ENCODE assay signal across 22 cellular contexts in genomic region chr15:52056496-52056895, GRCh38. TPM values are rescaled to one million over a fixed set of nuclear protein-coding genes. Genes with fewer than 3 reads are reported as not detected.
A peak's percentile ranks its signal among the peaks of the same experiment; 100 is the strongest.
DNase-seq lines count a peak whose midpoint lies in the region; ATAC-seq, FAIRE-seq and TF ChIP-seq lines count a peak whose summit lies in the region.
"Had no signal": no experiment of that assay in that cellular context is flagged by ENCODE, and none has a peak within 500 bp of the region (broad histone marks: within the 10 kb centered on the region; RNA-seq: fewer than 3 reads in every experiment).

No MANE protein-coding gene starts in this region.

- H3K79me2 ChIP-seq in Karpas-422 (ENCODE audit: low read length) = peaks cover 15% of the 10 kb centered on the region

- H3K27ac ChIP-seq in A549 (no peak overlapping the region), thyroid gland (no peak overlapping the region), Karpas-422 (ENCODE audit: low read length) (no peak overlapping the region)
- H3K27ac ChIP-seq: BLaER1, C4-2B, GM23248 had no signal

- no peak overlapping the region for H3K4me3 Mint-ChIP-seq in T-helper 17 cell
- H3K4me3 Mint-ChIP-seq: B cell; CD4-positive, CD25-positive, alpha-beta regulatory T cell; CD8-positive, alpha-beta T cell had no signal

- no peak for DNase-seq in A549 (ENCODE audit: low read depth in 1 of 2, low spot score in 1 of 2)
- peak; percentile 60 for DNase-seq in G401 (ENCODE audit: low spot score)
- peak; percentile 58 for DNase-seq in cerebellar cortex (ENCODE audit: low spot score)
- DNase-seq in thyroid gland = peak; percentile 22 to 23
- DNase-seq in Karpas-422 = no peak
- DNase-seq in T-helper 17 cell = no peak
- DNase-seq: Caco-2; CD4-positive, CD25-positive, alpha-beta regulatory T cell; CD8-positive, alpha-beta T cell; DMS153; DND-41; GDM1; GM23248; H7; HCEC 1CT had no signal

- peaks cover 11% of the 10 kb centered on the region for H3K36me3 Mint-ChIP-seq in T-helper 17 cell (ENCODE audit: low read depth)

- no peaks in the 10 kb centered on the region for H3K9me2 ChIP-seq in Karpas-422 (replicated peaks; ENCODE audit: insufficient read depth, low read length)

- 94% methylated on average over 3 of the region's 3 CpGs for WGBS in A549 (ENCODE audit: missing lambda C conversion rate)
- 56 to 59% methylated on average over 3 of the region's 3 CpGs for WGBS in thyroid gland, 2 donors

- H3K27me3 Mint-ChIP-seq in T-helper 17 cell = no peaks in the 10 kb centered on the region
- H3K27me3 Mint-ChIP-seq: B cell; CD4-positive, CD25-positive, alpha-beta regulatory T cell had no signal

- no peak for TF ChIP-seq EP300 in A549 (IDR thresholded peaks at IDR 0.05)

- H3K4me1 Mint-ChIP-seq in T-helper 17 cell = peaks cover 5% of the 10 kb centered on the region

- TF ChIP-seq CTCF in A549 (IDR thresholded peaks at IDR 0.05) = no peak
- no peak for TF ChIP-seq CTCF in thyroid gland (IDR thresholded peaks at IDR 0.05)

- H3K9me3 ChIP-seq in A549 (peaks cover 12% of the 10 kb centered on the region; the same call in 2 of the 3 replicates), thyroid gland (no peaks in the 10 kb centered on the region), Karpas-422 (ENCODE audit: low read length) (no peaks in the 10 kb centered on the region), T-helper 17 cell (ENCODE audit: control insufficient read depth, low read length, poor library complexity, severe bottlenecking) (no peaks in the 10 kb centered on the region)
- H3K9me3 ChIP-seq: Caco-2 had no signal

- H3K4me2 ChIP-seq in A549 (no peak overlapping the region), Karpas-422 (ENCODE audit: low read depth, low read length, poor library complexity, severe bottlenecking) (no peak overlapping the region)
- H3K4me2 ChIP-seq: BLaER1 had no signal

- ATAC-seq in A549 = no peak
- ATAC-seq in T-helper 17 cell = no peak
- ATAC-seq: CD8-positive, alpha-beta T cell had no signal

- H4K20me1 ChIP-seq in Karpas-422 (ENCODE audit: insufficient read depth, low read depth, low read length) = no peaks in the 10 kb centered on the region
- H4K20me1 ChIP-seq: BLaER1 had no signal

- CTCF ChIA-PET in A549 (lab: Yijun Ruan, JAX) = interaction anchor here (0.6 kb wide), 1 partner anchor 21 kb away, joined by 3 read pairs; no protein-coding TSS in a partner anchor

- H3K27ac Mint-ChIP-seq in T-helper 17 cell = no peak overlapping the region
- H3K27ac Mint-ChIP-seq: B cell; CD4-positive, CD25-positive, alpha-beta regulatory T cell; CD8-positive, alpha-beta T cell had no signal

- in situ Hi-C loops in G401 (cut with HindIII; ENCODE audit: low sequenced_read_pairs) = no loop called here

- H3K4me3 ChIP-seq in A549 = no peak overlapping the region
- H3K4me3 ChIP-seq in thyroid gland (replicated peaks in 1 of 3) = no peak overlapping the region
- H3K4me3 ChIP-seq in Karpas-422 (ENCODE audit: low read length) = no peak overlapping the region
- H3K4me3 ChIP-seq: BLaER1, GM23248 had no signal

- TF ChIP-seq POLR2A in A549 (IDR thresholded peaks at IDR 0.05; ENCODE audit: low read length) (no peak), thyroid gland (IDR thresholded peaks at IDR 0.05) (no peak)

- no peak overlapping the region for H2AFZ ChIP-seq in Karpas-422 (ENCODE audit: low read length)
- H2AFZ ChIP-seq: GM23248 had no signal

- no peak for FAIRE-seq in A549 (lab: Jason Lieb, UNC)
- FAIRE-seq: GM12891, GM19239, H1 had no signal

- intact Hi-C loops in thyroid gland (cut with DNase I) = no loop called here

- peaks cover 20% of the 10 kb centered on the region for H3K4me1 ChIP-seq in A549
- no peaks in the 10 kb centered on the region for H3K4me1 ChIP-seq in thyroid gland
- no peaks in the 10 kb centered on the region for H3K4me1 ChIP-seq in Karpas-422 (ENCODE audit: low read length)
- H3K4me1 ChIP-seq: BLaER1 had no signal

- POLR2A ChIA-PET in A549 (lab: Yijun Ruan, JAX) = no interaction called here

- H3K36me3 ChIP-seq in thyroid gland (peaks cover 24 to 33% of the 10 kb centered on the region in 2 donors), Karpas-422 (ENCODE audit: insufficient read depth, low read length) (peaks cover 40% of the 10 kb centered on the region)

- no peak for TF ChIP-seq RAD21 in A549 (conservative IDR thresholded peaks at IDR 0.05 in 1 of 2, IDR thresholded peaks at IDR 0.05 in 1 of 2)

- no peak overlapping the region for H3K9ac ChIP-seq in Karpas-422 (ENCODE audit: low read length)
- H3K9ac ChIP-seq: BLaER1, GM23248 had no signal

- H3K27me3 ChIP-seq in thyroid gland = no peaks in the 10 kb centered on the region
- H3K27me3 ChIP-seq in Karpas-422 (ENCODE audit: low read length) = no peaks in the 10 kb centered on the region
- H3K27me3 ChIP-seq: BLaER1 had no signal

TF ChIP-seq in A549, 52 proteins besides CTCF, POLR2A, EP300 and RAD21:
- TF ChIP-seq ZNF302 (CRISPR knock-in tag; IDR thresholded peaks at IDR 0.05) (no peak), MAFK (IDR thresholded peaks at IDR 0.05; ENCODE audit: partially characterized antibody) (peak; percentile 19)

RNA-seq across cellular contexts. Expression of gene MAPK6, which starts 37.5 kb away (rescaled TPM):
- polyA plus RNA-seq in A549 (2011; rRNA removed) = 94.7 and 126 TPM in 2 replicates
- 15.3 and 16.6 TPM in 2 replicates for polyA plus RNA-seq in A549 (2012; cell fraction: cytosol; rRNA removed)
- polyA plus RNA-seq in A549 (2012; cell fraction: nucleus; rRNA removed) = 5.6 and 9.9 TPM in 2 replicates
- 46.5 to 49.1 TPM (median 48.4 TPM) in 3 replicates for polyA plus RNA-seq in A549 (2017; fragmentation: RNase III; extraction: RNeasy Plus Mini Kit Qiagen cat#74134 plus additional on column Dnase treatment)
- 65.2 and 66.6 TPM in 2 replicates for polyA minus RNA-seq in A549 (2011; rRNA and poly(A)+ RNA removed)
- 51.4 and 70.7 TPM in 2 replicates for total RNA-seq in G401 (2014; rRNA removed; shearing (Covaris generic))
- total RNA-seq in thyroid gland = 10 to 100 TPM; 27.3 to 61.3 (median 30.9) TPM
- total RNA-seq in Karpas-422 (2014; rRNA removed; shearing (Covaris generic); ENCODE audit: low replicate concordance) = 12.8 and 24.7 TPM in 2 replicates
- 10 to 100 TPM; 36.8 to 45.6 TPM for total RNA-seq in T-helper 17 cell

RNA-seq across cellular contexts. Expression of gene BCL2L10, which starts 56.1 kb away (rescaled TPM):
- polyA plus RNA-seq in A549 (2011; rRNA removed) = 0.09 and 0.42 TPM in 2 replicates
- 0.06 TPM in 1 of 2 replicates, not detected in the other for polyA plus RNA-seq in A549 (2012; cell fraction: cytosol; rRNA removed)
- polyA plus RNA-seq in A549 (2012; cell fraction: nucleus; rRNA removed) = 0.19 and 0.27 TPM in 2 replicates
- polyA plus RNA-seq in A549 (2017; fragmentation: RNase III; extraction: RNeasy Plus Mini Kit Qiagen cat#74134 plus additional on column Dnase treatment) = 0.06 to 0.08 TPM (median 0.07 TPM) in 3 replicates
- not detected in 2 replicates for polyA minus RNA-seq in A549 (2011; rRNA and poly(A)+ RNA removed)
- not detected in 2 replicates for total RNA-seq in G401 (2014; rRNA removed; shearing (Covaris generic))
- total RNA-seq in thyroid gland = under 1 TPM in 1 of 4 donors, not detected in 3; 0.58 TPM
- not detected in 2 replicates for total RNA-seq in Karpas-422 (2014; rRNA removed; shearing (Covaris generic); ENCODE audit: low replicate concordance)
- not detected for total RNA-seq in T-helper 17 cell
- total RNA-seq: A172, GM23248, H1, H7 had no signal
- polyA plus RNA-seq: GM23248 had no signal

Comparison
In these comparisons a context has a peak if more than half of its experiments do, and no peak if none do; other contexts are left out.
1. DNase-seq: peak in G401 (single experiment), cerebellar cortex (single experiment) and thyroid gland (2 of 2); none in A549 (0 of 2), Karpas-422 (single experiment) and T-helper 17 cell (0 of 3).